Comparison of ENCODE assay signal across 22 cellular contexts in genomic region chr7:50174948-50175347, GRCh38.
A peak's percentile ranks its signal among the peaks of the same experiment; 100 is the strongest.
DNase-seq lines count a peak whose midpoint lies in the region; ATAC-seq, FAIRE-seq and TF ChIP-seq lines count a peak whose summit lies in the region.
"Had no signal": no experiment of that assay in that cellular context is flagged by ENCODE, and none has a peak within 500 bp of the region (broad histone marks: within the 10 kb centered on the region; RNA-seq: fewer than 3 reads in every experiment).

No MANE protein-coding gene starts in this region.

- no peaks in the 10 kb centered on the region for H3K79me1 ChIP-seq in H1 (ENCODE audit: low read depth, low read length)

- DNase-seq in activated naive CD8-positive, alpha-beta T cell treated with anti-CD3 and anti-CD28 coated beads, Interleukin-2, amount 50 U/mL, for 24 hours, result no peak
- DNase-seq in activated naive CD8-positive, alpha-beta T cell treated with anti-CD3 and anti-CD28 coated beads for 36 hours, result no peak
- no peak for DNase-seq in H1 (ENCODE audit: low read depth in 1 of 2, low spot score in 2 of 2)
- DNase-seq in stimulated activated naive B cell treated with anti-CD40 and anti-IgM and Interleukin-4, amounts not matched to agents 10 μg/mL and 1 μg/mL and 100 μg/mL, for 72 hours, result no peak
- no peak for DNase-seq in immature natural killer cell
- DNase-seq: AML-193; Caco-2; Calu3; CD4-positive, alpha-beta T cell; CD8-positive, alpha-beta T cell; DMS79 treated with DMSO at 0.1 percent for 48 hours; GF-D8 had no signal

- H3K56ac ChIP-seq in H1 (replicated peaks; ENCODE audit: insufficient read length, low read depth, low read length), result no peak overlapping the region

- no peak overlapping the region for H3K14ac ChIP-seq in H1 (ENCODE audit: insufficient read length)

- H2AFZ ChIP-seq in H1 (ENCODE audit: low read length), result no peak overlapping the region

- H3K4me3 Mint-ChIP-seq in activated naive CD8-positive, alpha-beta T cell treated with anti-CD3 and anti-CD28 coated beads, Interleukin-2, amount 50 U/mL, for 24 hours, result no peak overlapping the region
- no peak overlapping the region for H3K4me3 Mint-ChIP-seq in activated naive CD8-positive, alpha-beta T cell treated with anti-CD3 and anti-CD28 coated beads for 36 hours
- H3K4me3 Mint-ChIP-seq in stimulated activated naive B cell treated with anti-CD40 and anti-IgM and Interleukin-4, amounts not matched to agents 10 μg/mL and 1 μg/mL and 100 μg/mL, for 72 hours, result no peak overlapping the region
- no peak overlapping the region for H3K4me3 Mint-ChIP-seq in immature natural killer cell
- H3K4me3 Mint-ChIP-seq: B cell; CD4-positive, alpha-beta T cell; CD8-positive, alpha-beta T cell had no signal

- no peak overlapping the region for H3K18ac ChIP-seq in H1 (ENCODE audit: extremely low read depth, low read length)

- H2BK12ac ChIP-seq in H1 (ENCODE audit: low read depth, low read length), result 0 out of 2 replicates have a peak overlapping the region, but pooled peaks have one; percentile 2

- ATAC-seq in activated naive CD8-positive, alpha-beta T cell treated with anti-CD3 and anti-CD28 coated beads, Interleukin-2, amount 50 U/mL, for 24 hours, result peak; percentile 59
- ATAC-seq in stimulated activated naive B cell treated with anti-CD40 and anti-IgM and Interleukin-4, amounts not matched to agents 10 μg/mL and 1 μg/mL and 100 μg/mL, for 72 hours (replicated peaks), result peak; percentile 33 to 73
- ATAC-seq in GM18867 (IDR thresholded peaks at IDR 0.05; ENCODE audit: unreplicated experiment), result no peak
- ATAC-seq: A549; CD8-positive, alpha-beta T cell had no signal

- no peaks in the 10 kb centered on the region for H3K79me2 ChIP-seq in H1 (ENCODE audit: control insufficient read depth in 1 of 2, insufficient read depth in 2 of 2, low read length in 2 of 2)

- TF ChIP-seq CTCF in H1 (IDR thresholded peaks at IDR 0.05; ENCODE audit: control extremely low read depth in 1 of 3, insufficient read depth in 1 of 3, low read depth in 1 of 3, low read length in 3 of 3), result no peak

- FAIRE-seq in H1 (lab: Jason Lieb, UNC), result no peak
- FAIRE-seq: A549, D721Med, G401.6, GM12892, GM18507 had no signal

- no peaks in the 10 kb centered on the region for H3K9me3 ChIP-seq in H1 (ENCODE audit: insufficient read depth in 2 of 2, low read depth in 1 of 2, low read length in 1 of 2)
- H3K9me3 ChIP-seq: A549, Caco-2 had no signal

- H4K5ac ChIP-seq in H1 (ENCODE audit: insufficient read length, low read depth, low read length), result no peak overlapping the region

- POLR2A ChIA-PET in H1 (lab: Charles Lee; ENCODE audit: partially characterized antibody), result no interaction called here

- no peak overlapping the region for H4K91ac ChIP-seq in H1 (replicated peaks; ENCODE audit: insufficient read length, low read length)

- H3K27me3 Mint-ChIP-seq in activated naive CD8-positive, alpha-beta T cell treated with anti-CD3 and anti-CD28 coated beads, Interleukin-2, amount 50 U/mL, for 24 hours, result no peaks in the 10 kb centered on the region
- no peaks in the 10 kb centered on the region for H3K27me3 Mint-ChIP-seq in activated naive CD8-positive, alpha-beta T cell treated with anti-CD3 and anti-CD28 coated beads for 36 hours
- H3K27me3 Mint-ChIP-seq in stimulated activated naive B cell treated with anti-CD40 and anti-IgM and Interleukin-4, amounts not matched to agents 10 μg/mL and 1 μg/mL and 100 μg/mL, for 72 hours, result no peaks in the 10 kb centered on the region
- H3K27me3 Mint-ChIP-seq in immature natural killer cell (ENCODE audit: low read depth in 3 of 3), result peaks cover 2 to 5% (median 3%) of the 10 kb centered on the region in 3 donors
- H3K27me3 Mint-ChIP-seq: B cell; CD4-positive, alpha-beta T cell had no signal

- no peak overlapping the region for H3K23ac ChIP-seq in H1 (ENCODE audit: insufficient read length)

- no peaks in the 10 kb centered on the region for H3K23me2 ChIP-seq in H1 (ENCODE audit: low read depth, low read length)

- H3K4me2 ChIP-seq in H1 (ENCODE audit: insufficient read depth in 1 of 2, low read depth in 2 of 2, low read length in 2 of 2), result no peak overlapping the region
- H3K4me2 ChIP-seq: A549; BLaER1 treated with 17β-estradiol and CSF1 and Interleukin-3, amounts not matched to agents 10 nM and 100 nM had no signal

- H3K9me3 Mint-ChIP-seq in activated naive CD8-positive, alpha-beta T cell treated with anti-CD3 and anti-CD28 coated beads, Interleukin-2, amount 50 U/mL, for 24 hours, result no peaks in the 10 kb centered on the region
- H3K9me3 Mint-ChIP-seq in activated naive CD8-positive, alpha-beta T cell treated with anti-CD3 and anti-CD28 coated beads for 36 hours, result no peaks in the 10 kb centered on the region
- H3K9me3 Mint-ChIP-seq in stimulated activated naive B cell treated with anti-CD40 and anti-IgM and Interleukin-4, amounts not matched to agents 10 μg/mL and 1 μg/mL and 100 μg/mL, for 72 hours, result no peaks in the 10 kb centered on the region
- H3K9me3 Mint-ChIP-seq in immature natural killer cell, result no peaks in the 10 kb centered on the region
- H3K9me3 Mint-ChIP-seq: CD4-positive, alpha-beta T cell; CD8-positive, alpha-beta T cell had no signal

- no peak overlapping the region for H2BK120ac ChIP-seq in H1 (replicated peaks; ENCODE audit: low read depth, low read length)

- TF ChIP-seq EP300 in H1 (IDR thresholded peaks at IDR 0.05; ENCODE audit: borderline replicate concordance in 1 of 2, low read depth in 2 of 2, low read length in 2 of 2), result no peak

- WGBS in H1 (ENCODE audit: extremely low coverage in 1 of 2, insufficient coverage in 1 of 2, insufficient read length in 1 of 2, insufficient replicate concordance in 2 of 2, low coverage in 1 of 2, low lambda C conversion rate in 2 of 2, missing lambda C conversion rate in 1 of 2), 2 experiments, result 100% methylated on average over 1 of the region's 1 CpG; no CpG with 5 or more reads in 1 of the 2 experiments

- TF ChIP-seq POLR2A in H1 (IDR thresholded peaks at IDR 0.05; ENCODE audit: control extremely low read depth in 1 of 2, low read depth in 2 of 2, low read length in 2 of 2), result no peak

- no peaks in the 10 kb centered on the region for H3K4me1 Mint-ChIP-seq in activated naive CD8-positive, alpha-beta T cell treated with anti-CD3 and anti-CD28 coated beads, Interleukin-2, amount 50 U/mL, for 24 hours
- H3K4me1 Mint-ChIP-seq in activated naive CD8-positive, alpha-beta T cell treated with anti-CD3 and anti-CD28 coated beads for 36 hours, result no peaks in the 10 kb centered on the region
- H3K4me1 Mint-ChIP-seq in stimulated activated naive B cell treated with anti-CD40 and anti-IgM and Interleukin-4, amounts not matched to agents 10 μg/mL and 1 μg/mL and 100 μg/mL, for 72 hours, result peaks cover 0 to 10% of the 10 kb centered on the region in 2 donors
- H3K4me1 Mint-ChIP-seq in immature natural killer cell, result no peaks in the 10 kb centered on the region
- H3K4me1 Mint-ChIP-seq: B cell had no signal

- no peaks in the 10 kb centered on the region for H3K27me3 ChIP-seq in H1 (replicated peaks in 1 of 4; ENCODE audit: control insufficient read depth in 3 of 4, extremely low read depth in 1 of 4, insufficient read depth in 3 of 4, low read length in 3 of 4)
- H3K27me3 ChIP-seq: BLaER1 treated with 17β-estradiol and CSF1 and Interleukin-3, amounts not matched to agents 10 nM and 100 nM had no signal

- no peak overlapping the region for H3K9ac ChIP-seq in H1 (replicated peaks in 1 of 4; ENCODE audit: extremely low read depth in 1 of 4, low read depth in 3 of 4, low read length in 3 of 4)
- H3K9ac ChIP-seq: BLaER1 treated with 17β-estradiol and CSF1 and Interleukin-3, amounts not matched to agents 10 nM and 100 nM had no signal

- H2BK20ac ChIP-seq in H1 (ENCODE audit: low read length), result no peak overlapping the region

- H3K4me3 ChIP-seq in H1 (ENCODE audit: extremely low read depth in 1 of 4, insufficient read depth in 2 of 4, low read depth in 3 of 4, low read length in 4 of 4), result no peak overlapping the region
- H3K4me3 ChIP-seq: A549; BLaER1 treated with 17β-estradiol and CSF1 and Interleukin-3, amounts not matched to agents 10 nM and 100 nM had no signal

- CTCF ChIA-PET in H1 (lab: Charles Lee; ENCODE audit: partially characterized antibody), result interaction anchor here (0.6 to 1.6 kb wide), 3 partner anchors 9 to 194 kb away, joined by 3 to 5 read pairs (median 4); no protein-coding TSS in a partner anchor

- H3K4ac ChIP-seq in H1 (replicated peaks; ENCODE audit: insufficient read length, low read depth, low read length), result no peak overlapping the region

- no peaks in the 10 kb centered on the region for H3K4me1 ChIP-seq in H1 (replicated peaks in 1 of 4; ENCODE audit: control insufficient read depth in 3 of 4, insufficient read depth in 4 of 4, low read length in 3 of 4)
- H3K4me1 ChIP-seq: A549, Caco-2 had no signal

- no peak overlapping the region for H3K27ac Mint-ChIP-seq in activated naive CD8-positive, alpha-beta T cell treated with anti-CD3 and anti-CD28 coated beads, Interleukin-2, amount 50 U/mL, for 24 hours
- H3K27ac Mint-ChIP-seq in activated naive CD8-positive, alpha-beta T cell treated with anti-CD3 and anti-CD28 coated beads for 36 hours, result no peak overlapping the region
- H3K27ac Mint-ChIP-seq in stimulated activated naive B cell treated with anti-CD40 and anti-IgM and Interleukin-4, amounts not matched to agents 10 μg/mL and 1 μg/mL and 100 μg/mL, for 72 hours, result no peak overlapping the region
- H3K27ac Mint-ChIP-seq in immature natural killer cell, result no peak overlapping the region
- H3K27ac Mint-ChIP-seq: B cell; CD4-positive, alpha-beta T cell; CD8-positive, alpha-beta T cell had no signal

- H2AK5ac ChIP-seq in H1 (ENCODE audit: low read depth, low read length), result no peak overlapping the region

- H3K36me3 ChIP-seq in H1 (ENCODE audit: control insufficient read depth in 2 of 4, insufficient read depth in 4 of 4, low read length in 3 of 4), result no peaks in the 10 kb centered on the region
- H3K36me3 ChIP-seq: BLaER1 treated with 17β-estradiol and CSF1 and Interleukin-3, amounts not matched to agents 10 nM and 100 nM had no signal

- TF ChIP-seq RAD21 in H1 (IDR thresholded peaks at IDR 0.05 in 1 of 2, conservative IDR thresholded peaks at IDR 0.05 in 1 of 2; ENCODE audit: low read depth in 2 of 2, low read length in 2 of 2), result no peak

- no peaks in the 10 kb centered on the region for H3K36me3 Mint-ChIP-seq in activated naive CD8-positive, alpha-beta T cell treated with anti-CD3 and anti-CD28 coated beads, Interleukin-2, amount 50 U/mL, for 24 hours (ENCODE audit: low read depth)
- no peaks in the 10 kb centered on the region for H3K36me3 Mint-ChIP-seq in activated naive CD8-positive, alpha-beta T cell treated with anti-CD3 and anti-CD28 coated beads for 36 hours
- H3K36me3 Mint-ChIP-seq in stimulated activated naive B cell treated with anti-CD40 and anti-IgM and Interleukin-4, amounts not matched to agents 10 μg/mL and 1 μg/mL and 100 μg/mL, for 72 hours, result no peaks in the 10 kb centered on the region
- no peaks in the 10 kb centered on the region for H3K36me3 Mint-ChIP-seq in immature natural killer cell
- H3K36me3 Mint-ChIP-seq: CD8-positive, alpha-beta T cell had no signal

- H4K8ac ChIP-seq in H1 (ENCODE audit: extremely low read depth, insufficient read depth, low read length), result no peak overlapping the region

- H2BK15ac ChIP-seq in H1 (ENCODE audit: low read length), result no peak overlapping the region

- H4K20me1 ChIP-seq in H1 (replicated peaks in 1 of 2; ENCODE audit: control insufficient read depth in 1 of 2, insufficient read depth in 2 of 2, low read length in 2 of 2), result no peaks in the 10 kb centered on the region
- H4K20me1 ChIP-seq: BLaER1 treated with 17β-estradiol and CSF1 and Interleukin-3, amounts not matched to agents 10 nM and 100 nM had no signal

- no peak overlapping the region for H3K27ac ChIP-seq in H1 (ENCODE audit: low read depth, low read length)
- H3K27ac ChIP-seq: 22Rv1; A549; BLaER1 treated with 17β-estradiol and CSF1 and Interleukin-3, amounts not matched to agents 10 nM and 100 nM; C4-2B had no signal

- no peak overlapping the region for H2BK5ac ChIP-seq in H1 (ENCODE audit: low read depth, low read length)
